ENCODE assay signal across 8 cellular contexts in the genomic region with DNA sequence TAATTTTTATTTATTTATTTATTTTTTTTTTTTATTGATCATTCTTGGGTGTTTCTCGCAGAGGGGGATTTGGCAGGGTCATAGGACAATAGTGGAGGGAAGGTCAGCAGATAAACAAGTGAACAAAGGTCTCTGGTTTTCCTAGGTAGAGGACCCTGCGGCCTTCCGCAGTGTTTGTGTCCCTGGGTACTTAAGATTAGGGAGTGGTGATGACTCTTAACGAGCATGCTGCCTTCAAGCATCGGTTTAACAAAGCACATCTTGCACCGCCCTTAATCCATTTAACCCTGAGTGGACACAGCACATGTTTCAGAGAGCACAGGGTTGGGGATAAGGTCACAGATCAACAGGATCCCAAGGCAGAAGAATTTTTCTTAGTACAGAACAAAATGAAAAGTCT. TPM values are rescaled to one million over a fixed set of nuclear protein-coding genes. Genes with fewer than 3 reads are reported as not detected.
DNase-seq lines count a peak whose midpoint lies in the region; TF ChIP-seq lines count a peak whose summit lies in the region.
"Not testable (repeated sequence)": the region's sequence is repeated elsewhere in the genome, so short reads cannot be mapped to it uniquely, and the experiment has no call there.

No MANE protein-coding gene starts in this region.

- H3K4me3 Mint-ChIP-seq in neural progenitor cell: not testable (repeated sequence)
- H3K4me3 Mint-ChIP-seq in stimulated activated naive CD8-positive, alpha-beta T cell treated with anti-CD3 and anti-CD28 coated beads, Interleukin-15, Interleukin-2, amounts not matched to agents 100 ng/mL and 50 ng/mL, for 24 hours: peak overlapping the region; percentile 56

- H4K20me1 ChIP-seq in neural progenitor cell (ENCODE audit: low read depth): not testable (repeated sequence)

- not testable (repeated sequence) for H3K9me3 ChIP-seq in SJCRH30 (replicated peaks); right atrium auricular region; neural progenitor cell (ENCODE audit: low read depth)

- H3K4me2 ChIP-seq in neural progenitor cell: peak overlapping the region; percentile 77

- H3K4me3 ChIP-seq in H7 (ENCODE audit: insufficient read depth, low read depth, low read length): peak overlapping the region; percentile 67; the same call in 1 of the 2 replicates
- H3K4me3 ChIP-seq in SJCRH30: peak overlapping the region; percentile 58
- peak overlapping the region; percentile 42 for H3K4me3 ChIP-seq in astrocyte of the spinal cord (ENCODE audit: low read depth, low read length)
- H3K4me3 ChIP-seq in epithelial cell of esophagus (ENCODE audit: low read length): peak overlapping the region; percentile 39
- H3K4me3 ChIP-seq in right atrium auricular region: peak overlapping the region; percentile 45 to 52
- H3K4me3 ChIP-seq in neural progenitor cell: peak overlapping the region; percentile 47

- H3F3A ChIP-seq in neural progenitor cell (ENCODE audit: low read depth): not testable (repeated sequence)

- H3K9me3 Mint-ChIP-seq in neural progenitor cell: peaks cover 10% of the 10 kb centered on the region
- not testable (repeated sequence) for H3K9me3 Mint-ChIP-seq in stimulated activated naive CD8-positive, alpha-beta T cell treated with anti-CD3 and anti-CD28 coated beads, Interleukin-15, Interleukin-2, amounts not matched to agents 100 ng/mL and 50 ng/mL, for 24 hours

- peak overlapping the region; percentile 60; the same call in 1 of the 2 replicates for H3K27ac ChIP-seq in 22Rv1
- not testable (repeated sequence) for H3K27ac ChIP-seq in SJCRH30, right atrium auricular region, neural progenitor cell

- H3K27me3 Mint-ChIP-seq in neural progenitor cell (ENCODE audit: insufficient read depth, low read depth): peaks cover 21% of the 10 kb centered on the region
- H3K27me3 Mint-ChIP-seq in stimulated activated naive CD8-positive, alpha-beta T cell treated with anti-CD3 and anti-CD28 coated beads, Interleukin-15, Interleukin-2, amounts not matched to agents 100 ng/mL and 50 ng/mL, for 24 hours: peaks cover 26% of the 10 kb centered on the region

- not testable (repeated sequence) for H2AFZ ChIP-seq in neural progenitor cell (replicated peaks)

- not testable (repeated sequence) for H3K79me2 ChIP-seq in neural progenitor cell (ENCODE audit: low read depth)

- in situ Hi-C loops in astrocyte of the spinal cord (cut with HindIII; ENCODE audit: low sequenced_read_pairs): not testable (repeated sequence)

- DNase-seq in H7; SJCRH30; astrocyte of the spinal cord (ENCODE audit: low read depth, low spot score); epithelial cell of esophagus (ENCODE audit: low read depth); right atrium auricular region (ENCODE audit: low spot score); neural progenitor cell (ENCODE audit: low spot score): not testable (repeated sequence)

- not testable (repeated sequence) for H3K4me1 Mint-ChIP-seq in neural progenitor cell
- peaks cover 13% of the 10 kb centered on the region for H3K4me1 Mint-ChIP-seq in stimulated activated naive CD8-positive, alpha-beta T cell treated with anti-CD3 and anti-CD28 coated beads, Interleukin-15, Interleukin-2, amounts not matched to agents 100 ng/mL and 50 ng/mL, for 24 hours (ENCODE audit: low read depth)

- not testable (repeated sequence) for H3K4me1 ChIP-seq in SJCRH30, right atrium auricular region, neural progenitor cell

- peaks cover 29% of the 10 kb centered on the region for H3K27me3 ChIP-seq in H7 (ENCODE audit: control insufficient read depth, insufficient read depth, low read length)
- H3K27me3 ChIP-seq in SJCRH30: peaks cover 12% of the 10 kb centered on the region; the same call in 1 of the 2 replicates
- H3K27me3 ChIP-seq in right atrium auricular region: not testable (repeated sequence)
- H3K27me3 ChIP-seq in neural progenitor cell: peaks cover 48% of the 10 kb centered on the region

- TF ChIP-seq CTCF in 22Rv1 (IDR thresholded peaks at IDR 0.05); astrocyte of the spinal cord (IDR thresholded peaks at IDR 0.05; ENCODE audit: low read depth, low read length); epithelial cell of esophagus (IDR thresholded peaks at IDR 0.05; ENCODE audit: insufficient read depth, low read depth, low read length, missing control alignments); right atrium auricular region (IDR thresholded peaks at IDR 0.05); neural progenitor cell (IDR thresholded peaks at IDR 0.05): not testable (repeated sequence)

- H3K36me3 ChIP-seq in H7 (replicated peaks; ENCODE audit: control insufficient read depth, insufficient read depth, low read length); SJCRH30; right atrium auricular region; neural progenitor cell: not testable (repeated sequence)

- not testable (repeated sequence) for H3K36me3 Mint-ChIP-seq in neural progenitor cell; stimulated activated naive CD8-positive, alpha-beta T cell treated with anti-CD3 and anti-CD28 coated beads, Interleukin-15, Interleukin-2, amounts not matched to agents 100 ng/mL and 50 ng/mL, for 24 hours (ENCODE audit: low read depth)

- not testable (repeated sequence) for H3K9ac ChIP-seq in neural progenitor cell

- H3K27ac Mint-ChIP-seq in neural progenitor cell; stimulated activated naive CD8-positive, alpha-beta T cell treated with anti-CD3 and anti-CD28 coated beads, Interleukin-15, Interleukin-2, amounts not matched to agents 100 ng/mL and 50 ng/mL, for 24 hours: not testable (repeated sequence)

RNA-seq across cellular contexts. Expression of gene RNF19B, which starts 8.8 kb away (rescaled TPM):
- total RNA-seq in H7 (2014; rRNA removed; shearing (Covaris generic)): 24.9 and 26.7 TPM in 2 replicates
- 10.5 and 10.9 TPM in 2 replicates for total RNA-seq in SJCRH30 (2014; rRNA removed; shearing (Covaris generic))
- 10 to 100 TPM; 10.2 to 10.3 TPM for total RNA-seq in right atrium auricular region
- total RNA-seq in neural progenitor cell (ENCODE audit: low replicate concordance): 11.5 and 14.2 TPM in 2 replicates
